34 cellular contexts compared by ENCODE assay signal in genomic region chr19:1296575-1297271, GRCh38. TPM values are rescaled to one million over a fixed set of nuclear protein-coding genes. Genes with fewer than 3 reads are reported as not detected.
"Had no signal": no experiment of that assay in that cellular context is flagged by ENCODE, and none has a peak within 500 bp of the region (broad histone marks: within the 10 kb centered on the region; RNA-seq: fewer than 3 reads in every experiment).

No MANE protein-coding gene starts in this region.

- H3K4me1 Mint-ChIP-seq: activated CD4-positive, alpha-beta memory T cell treated with anti-CD3 and anti-CD28 coated beads, Interleukin-2, amount 10 ng/mL, durations not matched to agents 7 days and 5 days had no signal

- H3K4me3 Mint-ChIP-seq: activated CD4-positive, alpha-beta memory T cell treated with anti-CD3 and anti-CD28 coated beads, Interleukin-2, amount 10 ng/mL, durations not matched to agents 7 days and 5 days; activated CD4-positive, alpha-beta T cell treated with anti-CD3 and anti-CD28 coated beads for 36 hours; activated naive CD4-positive, alpha-beta T cell treated with anti-CD3 and anti-CD28 coated beads, Interleukin-2, amount 10 ng/mL, durations not matched to agents 7 days and 5 days; activated naive CD8-positive, alpha-beta T cell treated with anti-CD3 and anti-CD28 coated beads for 36 hours; T-cell had no signal

- H3K36me3 Mint-ChIP-seq: activated naive CD4-positive, alpha-beta T cell treated with anti-CD3 and anti-CD28 coated beads, Interleukin-2, amount 10 ng/mL, durations not matched to agents 7 days and 5 days; activated naive CD8-positive, alpha-beta T cell treated with anti-CD3 and anti-CD28 coated beads for 36 hours; T-cell had no signal

- H3K27ac Mint-ChIP-seq: activated CD4-positive, alpha-beta memory T cell treated with anti-CD3 and anti-CD28 coated beads, Interleukin-2, amount 10 ng/mL, durations not matched to agents 7 days and 5 days; activated CD4-positive, alpha-beta T cell treated with anti-CD3 and anti-CD28 coated beads for 36 hours; activated naive CD4-positive, alpha-beta T cell treated with anti-CD3 and anti-CD28 coated beads, Interleukin-2, amount 10 ng/mL, durations not matched to agents 7 days and 5 days; activated naive CD8-positive, alpha-beta T cell treated with anti-CD3 and anti-CD28 coated beads for 36 hours; activated T-helper 2 cell treated with anti-CD3 and anti-CD28 coated beads, Interferon-gamma antibody, Interleukin-2, Interleukin-4, amounts not matched to agents 10 μg/mL and 5 μg/mL and 100 μg/mL, durations not matched to agents 14 hours and 24 hours and 36 hours; T-cell had no signal

- H3K4me3 ChIP-seq: cardiac muscle cell, SK-N-MC had no signal

- H3K36me3 ChIP-seq: brain microvascular endothelial cell, cardiac muscle cell had no signal

- ATAC-seq: Panc1, Right ventricle myocardium inferior had no signal

- H3K9me3 Mint-ChIP-seq: activated CD4-positive, alpha-beta memory T cell treated with anti-CD3 and anti-CD28 coated beads, Interleukin-2, amount 10 ng/mL, durations not matched to agents 7 days and 5 days; activated naive CD4-positive, alpha-beta T cell treated with anti-CD3 and anti-CD28 coated beads, Interleukin-2, amount 10 ng/mL, durations not matched to agents 7 days and 5 days; activated naive CD8-positive, alpha-beta T cell treated with anti-CD3 and anti-CD28 coated beads for 36 hours; activated T-helper 2 cell treated with anti-CD3 and anti-CD28 coated beads, Interferon-gamma antibody, Interleukin-2, Interleukin-4, amounts not matched to agents 10 μg/mL and 5 μg/mL and 100 μg/mL, durations not matched to agents 14 hours and 24 hours and 36 hours; T-cell had no signal

- DNase-seq: activated CD4-positive, alpha-beta memory T cell treated with anti-CD3 and anti-CD28 coated beads, Interleukin-2, amount 10 ng/mL, durations not matched to agents 7 days and 5 days; activated CD4-positive, alpha-beta T cell treated with anti-CD3 and anti-CD28 coated beads for 36 hours; activated CD4-positive, alpha-beta T cell treated with anti-CD3 and anti-CD28 coated beads, Interleukin-2, amount 50 U/mL, for 1 hour; activated gamma-delta T cell treated with Interleukin-2 at 50 U/mL for 16 hours; activated naive CD4-positive, alpha-beta T cell treated with anti-CD3 and anti-CD28 coated beads, Interleukin-2, amount 10 ng/mL, durations not matched to agents 7 days and 5 days; activated naive CD8-positive, alpha-beta T cell treated with anti-CD3 and anti-CD28 coated beads for 36 hours; activated T-cell treated with anti-CD3 and anti-CD28 coated beads for 4 hours; activated T-cell treated with anti-CD3 and anti-CD28 coated beads, Interleukin-2, amount 50 U/mL, for 48 hours; brain microvascular endothelial cell; MV-4-11; NCI-H1092 treated with DMSO at 0.1 percent for 48 hours; NCI-H1417 treated with DMSO at 0.1 percent for 48 hours; NCI-H1694; NCI-H2029; NCI-H2107; NCI-H2171 treated with DMSO at 0.1 percent for 48 hours; NCI-H226; NCI-H526; NCI-H82; NK-92 treated with Interleukin-12 subunit alpha and Interleukin-12 subunit beta, amount 100 ng/mL, for 24 hours; OCI-M1; RPMI8226; T-cell; T-helper 2 cell; T1000 had no signal

- H3K27ac ChIP-seq: brain microvascular endothelial cell, cardiac muscle cell, SK-N-MC, VCaP had no signal

RNA-seq across cellular contexts. Expression of gene EFNA2, which starts 11.1 kb away (rescaled TPM):
- total RNA-seq: activated CD4-positive, alpha-beta memory T cell treated with anti-CD3 and anti-CD28 coated beads, Interleukin-2, amount 10 ng/mL, durations not matched to agents 7 days and 5 days; activated CD4-positive, alpha-beta T cell treated with anti-CD3 and anti-CD28 coated beads for 36 hours; activated CD8-positive, alpha-beta memory T cell treated with anti-CD3 and anti-CD28 coated beads for 36 hours; activated naive CD8-positive, alpha-beta T cell treated with anti-CD3 and anti-CD28 coated beads for 36 hours; activated T-helper 2 cell treated with anti-CD3 and anti-CD28 coated beads, Interferon-gamma antibody, Interleukin-2, Interleukin-4, amounts not matched to agents 10 μg/mL and 5 μg/mL and 100 μg/mL, durations not matched to agents 14 hours and 24 hours and 36 hours; MCF 10A; Right ventricle myocardium inferior had no signal
- polyA plus RNA-seq: adipose tissue had no signal
